Comparison of ENCODE assay signal across 8 cellular contexts in the genomic region with DNA sequence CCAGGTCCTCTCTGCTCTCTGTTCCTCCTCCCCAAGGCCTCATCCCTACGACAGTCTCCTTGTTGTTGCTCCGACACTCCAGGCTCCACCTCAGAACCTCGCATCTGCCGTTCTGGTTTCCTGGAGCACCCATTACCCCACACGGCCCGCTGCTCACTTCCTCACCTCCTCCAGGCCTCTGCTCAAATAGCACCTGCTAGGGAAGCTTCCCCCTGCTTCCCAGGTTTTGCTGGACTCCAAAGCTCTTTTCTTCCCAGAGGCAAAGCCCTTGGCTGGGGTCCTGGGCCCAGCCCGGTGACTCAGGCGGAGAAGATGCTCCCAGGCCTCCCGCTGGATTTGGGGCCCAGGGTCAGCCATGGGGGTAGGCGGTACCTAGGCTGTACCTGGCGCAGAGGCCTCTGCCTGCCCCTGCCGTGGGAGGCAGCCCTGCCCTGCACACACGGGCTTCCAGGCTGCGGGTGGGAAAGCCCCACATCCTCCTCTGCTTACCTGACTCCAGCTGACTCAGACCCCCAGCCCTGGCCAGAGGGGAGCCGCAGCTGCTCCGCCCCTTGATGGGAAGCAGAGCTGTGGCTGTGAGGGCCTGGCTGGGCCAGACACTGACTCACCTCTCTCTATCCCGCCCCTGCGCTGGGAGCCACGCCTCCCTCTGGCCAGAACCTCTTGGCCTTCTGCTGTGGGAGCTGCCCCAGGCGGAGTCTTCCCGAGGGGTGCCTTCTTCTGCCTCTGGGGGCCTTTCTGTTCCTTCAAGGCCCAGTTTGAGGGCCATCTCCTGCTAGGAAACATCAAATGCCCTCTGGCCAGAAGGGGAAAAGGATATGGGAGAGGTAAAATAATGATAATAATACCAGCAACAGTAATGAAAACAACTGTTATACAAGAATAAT.
DNase-seq lines count a peak whose midpoint lies in the region; ATAC-seq and TF ChIP-seq lines count a peak whose summit lies in the region.

No MANE protein-coding gene starts in this region.

- H3K4me1 ChIP-seq in left lung (peaks cover 18 to 41% of the 10 kb centered on the region in 2 donors), thoracic aorta (ENCODE audit: control insufficient read depth in 1 of 2, low read depth in 2 of 2) (peaks cover 16 to 27% of the 10 kb centered on the region in 2 donors)

- H3K4me3 ChIP-seq in MG63 (peak overlapping the region; percentile 32), left lung (peak overlapping the region; percentile 12 to 33), thoracic aorta (peak overlapping the region; percentile 60)

- H3K9me3 ChIP-seq in MG63 (no peaks in the 10 kb centered on the region), left lung (no peaks in the 10 kb centered on the region), thoracic aorta (no peaks in the 10 kb centered on the region)

- H3K27ac ChIP-seq in left lung = peak overlapping the region; percentile 67 to 81
- peak overlapping the region; percentile 65 to 77 for H3K27ac ChIP-seq in thoracic aorta

- H3K27ac Mint-ChIP-seq in stimulated activated naive B cell treated with anti-CD40 and anti-IgM and Interleukin-4, amounts not matched to agents 10 μg/mL and 1 μg/mL and 100 μg/mL, for 72 hours = no peak overlapping the region

- DNase-seq in COLO668 (lab: John Stamatoyannopoulos, UW; ENCODE audit: unreplicated experiment) (peak; percentile 91), MG63 (peak; percentile 98), T47D (ENCODE audit: low read depth in 1 of 2, low spot score in 1 of 2) (peak; percentile 81 to 86), left lung (peak; percentile 93 to 96), thoracic aorta (ENCODE audit: low spot score) (peak; percentile 80), NCI-H345 treated with DMSO at 0.1 percent for 48 hours (lab: John Stamatoyannopoulos, UW; ENCODE audit: unreplicated experiment) (no peak), NCI-H446 treated with DMSO at 0.1 percent for 48 hours (lab: John Stamatoyannopoulos, UW) (no peak)
- DNase-seq in stimulated activated naive B cell treated with anti-CD40 and anti-IgM and Interleukin-4, amounts not matched to agents 10 μg/mL and 1 μg/mL and 100 μg/mL, for 72 hours = no peak

- H3K4me1 Mint-ChIP-seq in stimulated activated naive B cell treated with anti-CD40 and anti-IgM and Interleukin-4, amounts not matched to agents 10 μg/mL and 1 μg/mL and 100 μg/mL, for 72 hours = peaks cover 2 to 11% of the 10 kb centered on the region in 2 donors

- intact Hi-C loops in left lung (cut with DNase I) = no loop called here

- H3K36me3 Mint-ChIP-seq in stimulated activated naive B cell treated with anti-CD40 and anti-IgM and Interleukin-4, amounts not matched to agents 10 μg/mL and 1 μg/mL and 100 μg/mL, for 72 hours = no peaks in the 10 kb centered on the region

- H3K4me3 Mint-ChIP-seq in stimulated activated naive B cell treated with anti-CD40 and anti-IgM and Interleukin-4, amounts not matched to agents 10 μg/mL and 1 μg/mL and 100 μg/mL, for 72 hours = no peak overlapping the region

- no peaks in the 10 kb centered on the region for H3K27me3 ChIP-seq in MG63
- no peaks in the 10 kb centered on the region for H3K27me3 ChIP-seq in left lung
- no peaks in the 10 kb centered on the region for H3K27me3 ChIP-seq in thoracic aorta (replicated peaks; ENCODE audit: insufficient read depth)

- H3K9me3 Mint-ChIP-seq in stimulated activated naive B cell treated with anti-CD40 and anti-IgM and Interleukin-4, amounts not matched to agents 10 μg/mL and 1 μg/mL and 100 μg/mL, for 72 hours = peaks cover 2 to 6% of the 10 kb centered on the region in 2 donors

- H3K36me3 ChIP-seq in MG63 = no peaks in the 10 kb centered on the region
- no peaks in the 10 kb centered on the region for H3K36me3 ChIP-seq in left lung
- no peaks in the 10 kb centered on the region for H3K36me3 ChIP-seq in thoracic aorta

- H3K27me3 Mint-ChIP-seq in stimulated activated naive B cell treated with anti-CD40 and anti-IgM and Interleukin-4, amounts not matched to agents 10 μg/mL and 1 μg/mL and 100 μg/mL, for 72 hours = peaks cover 30 to 56% of the 10 kb centered on the region in 2 donors

- no peak for TF ChIP-seq CTCF in left lung (IDR thresholded peaks at IDR 0.05)
- TF ChIP-seq CTCF in thoracic aorta (IDR thresholded peaks at IDR 0.05) = no peak

- ATAC-seq in left lung = peak; percentile 95
- ATAC-seq in thoracic aorta (ENCODE audit: insufficient number of reproducible peaks, low FRiP score, low read depth) = peak; percentile 78
- ATAC-seq in stimulated activated naive B cell treated with anti-CD40 and anti-IgM and Interleukin-4, amounts not matched to agents 10 μg/mL and 1 μg/mL and 100 μg/mL, for 72 hours (replicated peaks) = no peak

- in situ Hi-C loops in T47D (cut with HindIII; ENCODE audit: low pct_unique_long_range_greater_than_20kb, low sequenced_read_pairs) = no loop called here

Comparison
In these comparisons a context has a peak if more than half of its experiments do, and no peak if none do; other contexts are left out.
1. DNase-seq: peak in COLO668 (single experiment), MG63 (single experiment), T47D (2 of 2), left lung (2 of 2) and thoracic aorta (single experiment); none in stimulated activated naive B cell treated with anti-CD40 and anti-IgM and Interleukin-4, amounts not matched to agents 10 μg/mL and 1 μg/mL and 100 μg/mL, for 72 hours (single experiment), NCI-H345 treated with DMSO at 0.1 percent for 48 hours (single experiment) and NCI-H446 treated with DMSO at 0.1 percent for 48 hours (single experiment).
2. ATAC-seq: peak in left lung (single experiment) and thoracic aorta (single experiment); none in stimulated activated naive B cell treated with anti-CD40 and anti-IgM and Interleukin-4, amounts not matched to agents 10 μg/mL and 1 μg/mL and 100 μg/mL, for 72 hours (0 of 2).
3. Peak in every context shown above with its lines, with median percentiles within 50 percentile points of each other: H3K4me3 ChIP-seq.